In genomic region chr20:56467969-56468316, GRCh38 we compare ENCODE assay signal across 8 cellular contexts. TPM values are rescaled to one million over a fixed set of nuclear protein-coding genes. Genes with fewer than 3 reads are reported as not detected.
DNase-seq lines count a peak whose midpoint lies in the region; ATAC-seq and TF ChIP-seq lines count a peak whose summit lies in the region.

No MANE protein-coding gene starts in this region.

- H3K9ac ChIP-seq in iPS-18a (ENCODE audit: low read length) (peak overlapping the region; percentile 35), subcutaneous abdominal adipose tissue (ENCODE audit: low read length in 5 of 5) (peak overlapping the region in 2 of 5 donors; percentile 3 to 63)

- no peaks in the 10 kb centered on the region for H3K27me3 Mint-ChIP-seq in activated B cell treated with CpG ODN at 0.5 μM for 24 hours

- ATAC-seq in activated B cell treated with CpG ODN at 0.5 μM for 24 hours (ENCODE audit: low read depth) (no peak), GM18873 (IDR thresholded peaks at IDR 0.05; ENCODE audit: low FRiP score, unreplicated experiment) (no peak), HG03159 (IDR thresholded peaks at IDR 0.05; ENCODE audit: unreplicated experiment) (no peak)

- H3K4me3 ChIP-seq in iPS-18a (ENCODE audit: low read length) (peak overlapping the region; percentile 99), subcutaneous abdominal adipose tissue (ENCODE audit: low read depth in 1 of 5, low read length in 5 of 5) (peak overlapping the region; percentile 75 to 96 (median 83))

- H3K4me3 Mint-ChIP-seq in activated B cell treated with CpG ODN at 0.5 μM for 24 hours: peak overlapping the region; percentile 100

- TF ChIP-seq CTCF in activated B cell treated with CpG ODN at 0.5 μM for 24 hours (IDR thresholded peaks at IDR 0.05): no peak

- no peaks in the 10 kb centered on the region for H3K27me3 ChIP-seq in iPS-18a (ENCODE audit: control insufficient read depth, insufficient read depth, low read length)
- H3K27me3 ChIP-seq in subcutaneous abdominal adipose tissue (ENCODE audit: control insufficient read depth in 5 of 5, insufficient read depth in 4 of 5, low read length in 5 of 5): no peaks in the 10 kb centered on the region

- H3K9me3 Mint-ChIP-seq in activated B cell treated with CpG ODN at 0.5 μM for 24 hours: no peaks in the 10 kb centered on the region

- H3K4me1 ChIP-seq in iPS-18a (ENCODE audit: control insufficient read depth, low read depth, low read length) (no peaks in the 10 kb centered on the region), subcutaneous abdominal adipose tissue (ENCODE audit: control insufficient read depth in 5 of 5, insufficient read depth in 5 of 5, low read length in 5 of 5) (peaks cover 10 to 31% (median 26%) of the 10 kb centered on the region in 5 donors)

- H3K36me3 Mint-ChIP-seq in activated B cell treated with CpG ODN at 0.5 μM for 24 hours (ENCODE audit: low read depth): peaks cover 21% of the 10 kb centered on the region

- POLR2A ChIA-PET in activated B cell treated with CpG ODN at 0.5 μM for 24 hours (lab: Charles Lee): interaction anchor here (1.7 kb wide), 1 partner anchor 76 kb away, joined by 13 read pairs; the partner anchor contains the start of genes AURKA and CSTF1

- H3K36me3 ChIP-seq in iPS-18a (ENCODE audit: control insufficient read depth, low read depth, low read length) (peaks cover 2% of the 10 kb centered on the region), subcutaneous abdominal adipose tissue (ENCODE audit: control insufficient read depth in 5 of 5, insufficient read depth in 5 of 5, low read length in 5 of 5) (peaks cover 2 to 10% (median 2%) of the 10 kb centered on the region in 5 donors)

- H3K27ac ChIP-seq in iPS-18a (ENCODE audit: low read length) (no peak overlapping the region), subcutaneous abdominal adipose tissue (ENCODE audit: low read depth, low read length) (peak overlapping the region; percentile 85)

- H3K27ac Mint-ChIP-seq in activated B cell treated with CpG ODN at 0.5 μM for 24 hours: peak overlapping the region; percentile 99

- DNase-seq in NOMO-1 treated with DMSO at 0.1 percent for 48 hours (lab: John Stamatoyannopoulos, UW; ENCODE audit: unreplicated experiment): peak; percentile 43
- DNase-seq in NOMO-1 treated with dmso at 0.1 percent for 144 hours (lab: John Stamatoyannopoulos, UW; ENCODE audit: unreplicated experiment): no peak
- no peak for DNase-seq in activated B cell treated with CpG ODN at 0.5 μM for 24 hours
- DNase-seq in D341Med (ENCODE audit: low spot score): no peak

- CTCF ChIA-PET in activated B cell treated with CpG ODN at 0.5 μM for 24 hours (lab: Charles Lee): interaction anchor here (1.0 kb wide), 1 partner anchor 76 kb away, joined by 3 read pairs; the partner anchor contains the start of gene AURKA

- H3K9me3 ChIP-seq in iPS-18a (ENCODE audit: control insufficient read depth, low read depth, low read length) (no peaks in the 10 kb centered on the region), subcutaneous abdominal adipose tissue (ENCODE audit: control insufficient read depth in 5 of 5, low read length in 5 of 5) (no peaks in the 10 kb centered on the region)

- intact Hi-C loops in activated B cell treated with CpG ODN at 0.5 μM for 24 hours (cut with micrococcal nuclease): loop anchor here (1.0 to 10.0 kb wide), 11 partner anchors 15 to 1987 kb away; partner anchors contain the start of genes AURKA, CSTF1, FAM210B and RAB22A

- H3K4me1 Mint-ChIP-seq in activated B cell treated with CpG ODN at 0.5 μM for 24 hours: peaks cover 46% of the 10 kb centered on the region

RNA-seq across cellular contexts. Expression of gene RTF2, which starts 0.5 kb away (rescaled TPM):
- total RNA-seq in activated B cell treated with CpG ODN at 0.5 μM for 24 hours: 81.0 and 81.1 TPM in 2 replicates

RNA-seq across cellular contexts. Expression of gene CASS4, which starts 55.9 kb away (rescaled TPM):
- 0.29 and 0.51 TPM in 2 replicates for total RNA-seq in activated B cell treated with CpG ODN at 0.5 μM for 24 hours

RNA-seq across cellular contexts. Expression of gene FAM209A, which starts 56.6 kb away (rescaled TPM):
- total RNA-seq in activated B cell treated with CpG ODN at 0.5 μM for 24 hours: 1.9 and 2.6 TPM in 2 replicates
